19 cellular contexts compared by ENCODE assay signal in genomic region chr17:74297941-74298340, GRCh38. TPM values are rescaled to one million over a fixed set of nuclear protein-coding genes. Genes with fewer than 3 reads are reported as not detected.
A peak's percentile ranks its signal among the peaks of the same experiment; 100 is the strongest.
DNase-seq lines count a peak whose midpoint lies in the region; FAIRE-seq and TF ChIP-seq lines count a peak whose summit lies in the region.
"Had no signal": no experiment of that assay in that cellular context is flagged by ENCODE, and none has a peak within 500 bp of the region (broad histone marks: within the 10 kb centered on the region; RNA-seq: fewer than 3 reads in every experiment).

No MANE protein-coding gene starts in this region.

- H2BK12ac ChIP-seq in H9 (ENCODE audit: insufficient read length, low read depth, low read length), result no peak overlapping the region

- intact Hi-C loops in activated CD4-positive, alpha-beta T cell treated with anti-CD3 and anti-CD28 coated beads, Interleukin-2, amount 10 ng/mL, durations not matched to agents 24 days and 14 days (cut with micrococcal nuclease), result loop anchor here (2.0 kb wide), 1 partner anchor 15 kb away; no protein-coding TSS in a partner anchor
- intact Hi-C loops in activated T-helper 2 cell treated with anti-CD3 and anti-CD28 coated beads, Interferon-gamma antibody, Interleukin-2, Interleukin-4, amounts not matched to agents 10 μg/mL and 5 μg/mL and 100 μg/mL, durations not matched to agents 14 hours and 24 hours and 36 hours (cut with micrococcal nuclease), result loop anchor here (1.0 to 5.0 kb wide), 3 partner anchors 15 to 159 kb away; partner anchors contain the start of gene TTYH2

- FAIRE-seq in H54 (lab: Jason Lieb, UNC), result peak; percentile 45
- FAIRE-seq: A549, endothelial cell of umbilical vein had no signal

- no peak overlapping the region for H3K56ac ChIP-seq in H9 (ENCODE audit: insufficient read length, low read depth, low read length)

- H2BK20ac ChIP-seq in H9 (ENCODE audit: low read depth, low read length, poor library complexity, severe bottlenecking), result no peak overlapping the region

- no CpG with 5 or more reads among the region's 4 CpGs for WGBS in H9 (ENCODE audit: extremely low coverage, insufficient read length, low lambda C conversion rate)

- H4K91ac ChIP-seq in H9 (ENCODE audit: insufficient read length, low read depth, low read length), result no peak overlapping the region

- no peak overlapping the region for H2AFZ ChIP-seq in H9 (ENCODE audit: low read length)

- no peak for TF ChIP-seq POLR2A in H54 (IDR thresholded peaks at IDR 0.05; ENCODE audit: low read depth, low read length)

- TF ChIP-seq CTCF in progenitor cell of endocrine pancreas (IDR thresholded peaks at IDR 0.05; ENCODE audit: unreplicated experiment), result no peak
- TF ChIP-seq CTCF in H9 (conservative IDR thresholded peaks at IDR 0.05), result no peak

- no peaks in the 10 kb centered on the region for H3K79me2 ChIP-seq in H9 (ENCODE audit: insufficient read depth, low read length)

- no peak overlapping the region for H4K8ac ChIP-seq in H9 (replicated peaks; ENCODE audit: insufficient read length, low read depth, low read length)

- no peak overlapping the region for H3K18ac ChIP-seq in H9 (ENCODE audit: insufficient read length, low read depth, low read length)

- H2BK120ac ChIP-seq in H9 (ENCODE audit: low read depth, low read length, poor library complexity, severe bottlenecking), result no peak overlapping the region

- H3K9me3 ChIP-seq in H9 (ENCODE audit: control insufficient read depth, low read depth, low read length), result no peaks in the 10 kb centered on the region
- H3K9me3 ChIP-seq: A549, right atrium auricular region, SJSA1, testis had no signal

- peak overlapping the region; percentile 54 for H3K27ac Mint-ChIP-seq in activated CD4-positive, alpha-beta T cell treated with anti-CD3 and anti-CD28 coated beads, Interleukin-2, amount 10 ng/mL, durations not matched to agents 24 days and 14 days
- H3K27ac Mint-ChIP-seq in activated CD4-positive, alpha-beta T cell treated with anti-CD3 and anti-CD28 coated beads, Interleukin-2, amount 10 ng/mL, durations not matched to agents 7 days and 5 days, result no peak overlapping the region
- peak overlapping the region; percentile 60 for H3K27ac Mint-ChIP-seq in activated T-helper 2 cell treated with anti-CD3 and anti-CD28 coated beads, Interferon-gamma antibody, Interleukin-2, Interleukin-4, amounts not matched to agents 10 μg/mL and 5 μg/mL and 100 μg/mL, durations not matched to agents 14 hours and 24 hours and 36 hours
- H3K27ac Mint-ChIP-seq in progenitor cell of endocrine pancreas, result peak overlapping the region; percentile 62
- peak overlapping the region in 1 of 3 experiments; percentile 23; a peak in 1 of 7 replicates for H3K27ac Mint-ChIP-seq in H9
- H3K27ac Mint-ChIP-seq: naive thymus-derived CD4-positive, alpha-beta T cell had no signal

- no peak overlapping the region for H3K27ac ChIP-seq in H9 (ENCODE audit: insufficient read length, low read depth, low read length)
- H3K27ac ChIP-seq: A549, right atrium auricular region, SJSA1, testis had no signal

- POLR2A ChIA-PET in activated CD4-positive, alpha-beta T cell treated with anti-CD3 and anti-CD28 coated beads, Interleukin-2, amount 10 ng/mL, durations not matched to agents 7 days and 5 days (lab: Charles Lee), result interaction anchor here (0.7 kb wide), 1 partner anchor 110 kb away, joined by 4 read pairs; no protein-coding TSS in a partner anchor

- H3K36me3 Mint-ChIP-seq in activated CD4-positive, alpha-beta T cell treated with anti-CD3 and anti-CD28 coated beads, Interleukin-2, amount 10 ng/mL, durations not matched to agents 24 days and 14 days (ENCODE audit: low read depth), result no peaks in the 10 kb centered on the region
- peaks cover 2% of the 10 kb centered on the region for H3K36me3 Mint-ChIP-seq in activated CD4-positive, alpha-beta T cell treated with anti-CD3 and anti-CD28 coated beads, Interleukin-2, amount 10 ng/mL, durations not matched to agents 7 days and 5 days (ENCODE audit: low read depth)
- H3K36me3 Mint-ChIP-seq in activated T-helper 2 cell treated with anti-CD3 and anti-CD28 coated beads, Interferon-gamma antibody, Interleukin-2, Interleukin-4, amounts not matched to agents 10 μg/mL and 5 μg/mL and 100 μg/mL, durations not matched to agents 14 hours and 24 hours and 36 hours (ENCODE audit: low read depth), result no peaks in the 10 kb centered on the region
- H3K36me3 Mint-ChIP-seq in progenitor cell of endocrine pancreas (ENCODE audit: insufficient read depth) (no peaks in the 10 kb centered on the region), H9 (ENCODE audit: insufficient read depth in 1 of 3, low read depth in 3 of 3) (no peaks in the 10 kb centered on the region; a peak in 1 of 7 replicates)

- no peak for DNase-seq in activated CD4-positive, alpha-beta T cell treated with anti-CD3 and anti-CD28 coated beads, Interleukin-2, amount 10 ng/mL, durations not matched to agents 24 days and 14 days
- DNase-seq in activated CD4-positive, alpha-beta T cell treated with anti-CD3 and anti-CD28 coated beads, Interleukin-2, amount 10 ng/mL, durations not matched to agents 7 days and 5 days, result no peak
- DNase-seq in H54 (ENCODE audit: insufficient read length, low spot score) (peak; percentile 56), progenitor cell of endocrine pancreas (ENCODE audit: low spot score, unreplicated experiment) (no peak), NCI-H2227 (lab: John Stamatoyannopoulos, UW; ENCODE audit: unreplicated experiment) (no peak), H9 (no peak), NCI-H82 (lab: John Stamatoyannopoulos, UW) (no peak)
- DNase-seq in activated T-helper 2 cell treated with anti-CD3 and anti-CD28 coated beads, Interferon-gamma antibody, Interleukin-2, Interleukin-4, amounts not matched to agents 10 μg/mL and 5 μg/mL and 100 μg/mL, durations not matched to agents 14 hours and 24 hours and 36 hours (ENCODE audit: low spot score), result no peak
- DNase-seq: activated gamma-delta T cell; COR-L47; naive thymus-derived CD4-positive, alpha-beta T cell; NCI-H2081 treated with DMSO at 0.1 percent for 48 hours; NCI-H748 treated with DMSO at 0.1 percent for 48 hours; testis had no signal

- no peaks in the 10 kb centered on the region for H4K20me1 ChIP-seq in H9 (ENCODE audit: control insufficient read depth, insufficient read depth, insufficient read length)

- H3K27me3 Mint-ChIP-seq in activated CD4-positive, alpha-beta T cell treated with anti-CD3 and anti-CD28 coated beads, Interleukin-2, amount 10 ng/mL, durations not matched to agents 24 days and 14 days, result peaks cover 6% of the 10 kb centered on the region
- H3K27me3 Mint-ChIP-seq in activated CD4-positive, alpha-beta T cell treated with anti-CD3 and anti-CD28 coated beads, Interleukin-2, amount 10 ng/mL, durations not matched to agents 7 days and 5 days, result peaks cover 9% of the 10 kb centered on the region
- peaks cover 4% of the 10 kb centered on the region for H3K27me3 Mint-ChIP-seq in activated T-helper 2 cell treated with anti-CD3 and anti-CD28 coated beads, Interferon-gamma antibody, Interleukin-2, Interleukin-4, amounts not matched to agents 10 μg/mL and 5 μg/mL and 100 μg/mL, durations not matched to agents 14 hours and 24 hours and 36 hours (ENCODE audit: low read depth)
- H3K27me3 Mint-ChIP-seq in progenitor cell of endocrine pancreas (peaks cover 15% of the 10 kb centered on the region), H9 (ENCODE audit: low read depth) (peaks cover 33% of the 10 kb centered on the region)

- H3K14ac ChIP-seq in H9 (ENCODE audit: insufficient read depth, low read length), result no peak overlapping the region

- H3K23ac ChIP-seq in H9 (ENCODE audit: insufficient read length, low read depth, low read length), result no peak overlapping the region

- no peaks in the 10 kb centered on the region for H3K79me1 ChIP-seq in H9 (ENCODE audit: insufficient read depth, low read depth, low read length, poor library complexity, severe bottlenecking)

- H3K4me2 ChIP-seq in H9 (ENCODE audit: insufficient read depth, insufficient read length, low read length), result no peak overlapping the region
- H3K4me2 ChIP-seq: A549 had no signal

- no peaks in the 10 kb centered on the region for H3K27me3 ChIP-seq in H9 (ENCODE audit: insufficient read depth, low read length)
- H3K27me3 ChIP-seq: right atrium auricular region, testis had no signal

- H4K5ac ChIP-seq in H9 (ENCODE audit: insufficient read length, low read depth, low read length), result no peak overlapping the region

- H3K9ac ChIP-seq in H9 (ENCODE audit: extremely low read depth, insufficient read length, low read length), result no peak overlapping the region

- no peak overlapping the region for H2BK15ac ChIP-seq in H9 (ENCODE audit: low read depth, low read length)

- H2AK5ac ChIP-seq in H9 (ENCODE audit: insufficient read length, low read length), result no peak overlapping the region

- H3K4me3 Mint-ChIP-seq in activated CD4-positive, alpha-beta T cell treated with anti-CD3 and anti-CD28 coated beads, Interleukin-2, amount 10 ng/mL, durations not matched to agents 24 days and 14 days, result no peak overlapping the region
- no peak overlapping the region for H3K4me3 Mint-ChIP-seq in activated CD4-positive, alpha-beta T cell treated with anti-CD3 and anti-CD28 coated beads, Interleukin-2, amount 10 ng/mL, durations not matched to agents 7 days and 5 days
- peak overlapping the region; percentile 27 for H3K4me3 Mint-ChIP-seq in activated T-helper 2 cell treated with anti-CD3 and anti-CD28 coated beads, Interferon-gamma antibody, Interleukin-2, Interleukin-4, amounts not matched to agents 10 μg/mL and 5 μg/mL and 100 μg/mL, durations not matched to agents 14 hours and 24 hours and 36 hours (ENCODE audit: low read depth)
- H3K4me3 Mint-ChIP-seq in progenitor cell of endocrine pancreas (ENCODE audit: low read depth), result no peak overlapping the region
- H3K4me3 Mint-ChIP-seq in H9, result no peak overlapping the region

- H3K4me1 ChIP-seq in H9 (ENCODE audit: insufficient read depth, low read length), result no peaks in the 10 kb centered on the region
- H3K4me1 ChIP-seq: SJSA1 had no signal

- CTCF ChIA-PET in activated CD4-positive, alpha-beta T cell treated with anti-CD3 and anti-CD28 coated beads, Interleukin-2, amount 10 ng/mL, durations not matched to agents 7 days and 5 days (lab: Charles Lee), result interaction anchor here (0.6 to 1.5 kb wide), 9 partner anchors 13 to 908 kb away, joined by 3 to 6 read pairs (median 3); partner anchors contain the start of genes BTBD17 and TTYH2

- H3K4ac ChIP-seq in H9 (ENCODE audit: low read depth, low read length), result no peak overlapping the region

- H3K4me1 Mint-ChIP-seq in activated CD4-positive, alpha-beta T cell treated with anti-CD3 and anti-CD28 coated beads, Interleukin-2, amount 10 ng/mL, durations not matched to agents 24 days and 14 days, result peaks cover 18% of the 10 kb centered on the region
- peaks cover 23% of the 10 kb centered on the region for H3K4me1 Mint-ChIP-seq in activated CD4-positive, alpha-beta T cell treated with anti-CD3 and anti-CD28 coated beads, Interleukin-2, amount 10 ng/mL, durations not matched to agents 7 days and 5 days
- peaks cover 23% of the 10 kb centered on the region for H3K4me1 Mint-ChIP-seq in activated T-helper 2 cell treated with anti-CD3 and anti-CD28 coated beads, Interferon-gamma antibody, Interleukin-2, Interleukin-4, amounts not matched to agents 10 μg/mL and 5 μg/mL and 100 μg/mL, durations not matched to agents 14 hours and 24 hours and 36 hours (ENCODE audit: low read depth)
- H3K4me1 Mint-ChIP-seq in progenitor cell of endocrine pancreas (ENCODE audit: low read depth) (peaks cover 9% of the 10 kb centered on the region), H9 (0 out of 4 replicates have a peak, but pooled peaks cover 0 to 1% of the 10 kb centered on the region in 2 experiments)

- H3K9me3 Mint-ChIP-seq in activated CD4-positive, alpha-beta T cell treated with anti-CD3 and anti-CD28 coated beads, Interleukin-2, amount 10 ng/mL, durations not matched to agents 24 days and 14 days, result peaks cover 3% of the 10 kb centered on the region
- peaks cover 2% of the 10 kb centered on the region for H3K9me3 Mint-ChIP-seq in activated CD4-positive, alpha-beta T cell treated with anti-CD3 and anti-CD28 coated beads, Interleukin-2, amount 10 ng/mL, durations not matched to agents 7 days and 5 days
- peaks cover 4% of the 10 kb centered on the region for H3K9me3 Mint-ChIP-seq in activated T-helper 2 cell treated with anti-CD3 and anti-CD28 coated beads, Interferon-gamma antibody, Interleukin-2, Interleukin-4, amounts not matched to agents 10 μg/mL and 5 μg/mL and 100 μg/mL, durations not matched to agents 14 hours and 24 hours and 36 hours
- H3K9me3 Mint-ChIP-seq in progenitor cell of endocrine pancreas (ENCODE audit: low read depth) (peaks cover 2% of the 10 kb centered on the region), H9 (peaks cover 2 to 4% of the 10 kb centered on the region in 2 experiments; a peak in 2 of 5 replicates)

- no peak overlapping the region for H3T11ph ChIP-seq in H9 (ENCODE audit: low read length)

- no peak overlapping the region for H2BK5ac ChIP-seq in H9 (ENCODE audit: insufficient read length, low read length)

- no peaks in the 10 kb centered on the region for H3K23me2 ChIP-seq in H9 (ENCODE audit: insufficient read length, low read depth, low read length, poor library complexity, severe bottlenecking)

RNA-seq across cellular contexts. Expression of gene DNAI2, which starts 23.9 kb away (rescaled TPM):
- 0.09 and 0.26 TPM in 2 replicates for total RNA-seq in activated CD4-positive, alpha-beta T cell treated with anti-CD3 and anti-CD28 coated beads, Interleukin-2, amount 10 ng/mL, durations not matched to agents 24 days and 14 days
- total RNA-seq in activated CD4-positive, alpha-beta T cell treated with anti-CD3 and anti-CD28 coated beads, Interleukin-2, amount 10 ng/mL, durations not matched to agents 7 days and 5 days, result 1 to 10 TPM; 1.2 to 1.3 TPM
- total RNA-seq in activated T-helper 2 cell treated with anti-CD3 and anti-CD28 coated beads, Interferon-gamma antibody, Interleukin-2, Interleukin-4, amounts not matched to agents 10 μg/mL and 5 μg/mL and 100 μg/mL, durations not matched to agents 14 hours and 24 hours and 36 hours, result 0.55 and 0.75 TPM in 2 replicates
- total RNA-seq in progenitor cell of endocrine pancreas (not detected in 2 replicates), H9 (2021) (not detected in 2 replicates)
- total RNA-seq: cardiac septum, endothelial cell of umbilical vein, right atrium auricular region, SJSA1 had no signal

RNA-seq across cellular contexts. Expression of gene KIF19, which starts 28.1 kb away (rescaled TPM):
- 0.09 and 0.23 TPM in 2 replicates for total RNA-seq in activated CD4-positive, alpha-beta T cell treated with anti-CD3 and anti-CD28 coated beads, Interleukin-2, amount 10 ng/mL, durations not matched to agents 24 days and 14 days
- total RNA-seq in activated CD4-positive, alpha-beta T cell treated with anti-CD3 and anti-CD28 coated beads, Interleukin-2, amount 10 ng/mL, durations not matched to agents 7 days and 5 days, result under 1 TPM; 0.69 to 0.79 TPM
- total RNA-seq in activated T-helper 2 cell treated with anti-CD3 and anti-CD28 coated beads, Interferon-gamma antibody, Interleukin-2, Interleukin-4, amounts not matched to agents 10 μg/mL and 5 μg/mL and 100 μg/mL, durations not matched to agents 14 hours and 24 hours and 36 hours, result 0.14 TPM in 1 of 2 replicates, not detected in the other
- total RNA-seq in progenitor cell of endocrine pancreas (1.7 and 2.2 TPM in 2 replicates), H9 (2021) (0.13 and 0.18 TPM in 2 replicates)
- total RNA-seq: SJSA1 had no signal
